35 cellular contexts compared by ENCODE assay signal in genomic region chr3:54665201-54665600, GRCh38.
"Had no signal": no experiment of that assay in that cellular context is flagged by ENCODE, and none has a peak within 500 bp of the region (broad histone marks: within the 10 kb centered on the region; RNA-seq: fewer than 3 reads in every experiment).

No MANE protein-coding gene starts in this region.

- H3K9me3 ChIP-seq: MG63 had no signal

- H3K4me2 ChIP-seq: KMS-11 had no signal

- H3K9ac ChIP-seq: KMS-11 had no signal

- H3K27me3 ChIP-seq: MG63 had no signal

- H3K4me3 ChIP-seq: MG63 had no signal

- DNase-seq: Kasumi-1, KBM-7, KG1, MG63, MM.1S, MV-4-11, NCI-H1048, NCI-H1092, NCI-H1092 treated with DMSO at 0.1 percent for 48 hours, NCI-H1105, NCI-H1105 treated with DMSO at 0.1 percent for 48 hours, NCI-H1417 treated with DMSO at 0.1 percent for 48 hours, NCI-H1436, NCI-H1436 treated with DMSO at 0.1 percent for 48 hours, NCI-H146, NCI-H1694, NCI-H1694 treated with DMSO at 0.1 percent for 48 hours, NCI-H187, NCI-H187 treated with DMSO at 0.1 percent for 48 hours, NCI-H1930, NCI-H2029, NCI-H2029 treated with DMSO at 0.1 percent for 48 hours, NCI-H2081, NCI-H2081 treated with DMSO at 0.1 percent for 48 hours, NCI-H2107, NCI-H2171, NCI-H2171 treated with DMSO at 0.1 percent for 48 hours, NCI-H2227 treated with DMSO at 0.1 percent for 48 hours, NCI-H226, NCI-H345, NCI-H446, NCI-H446 treated with DMSO at 0.1 percent for 48 hours, NCI-H510A, NCI-H510A treated with DMSO at 0.1 percent for 48 hours had no signal

- H3K27ac ChIP-seq: KMS-11 had no signal

- H3K36me3 ChIP-seq: MG63 had no signal
